ENCODE assay signal across 28 cellular contexts in genomic region chr2:102241616-102242260, GRCh38. TPM values are rescaled to one million over a fixed set of nuclear protein-coding genes. Genes with fewer than 3 reads are reported as not detected.
DNase-seq lines count a peak whose midpoint lies in the region; ATAC-seq and TF ChIP-seq lines count a peak whose summit lies in the region.
"Had no signal": no experiment of that assay in that cellular context is flagged by ENCODE, and none has a peak within 500 bp of the region (broad histone marks: within the 10 kb centered on the region; RNA-seq: fewer than 3 reads in every experiment).

No MANE protein-coding gene starts in this region.

- peak overlapping the region; percentile 32 for H3K27ac ChIP-seq in mammary epithelial cell (ENCODE audit: insufficient read depth, low read depth, low read length)
- no peak overlapping the region for H3K27ac ChIP-seq in breast epithelium
- no peak overlapping the region for H3K27ac ChIP-seq in endodermal cell (ENCODE audit: low read depth, low read length)
- H3K27ac ChIP-seq in lower lobe of right lung, result peak overlapping the region; percentile 77
- H3K27ac ChIP-seq: 22Rv1, parathyroid adenoma had no signal

- no peak overlapping the region for H3K4me3 ChIP-seq in mammary epithelial cell (replicated peaks in 1 of 3; ENCODE audit: insufficient read depth in 1 of 3, low read depth in 2 of 3, low read length in 3 of 3)
- no peak overlapping the region for H3K4me3 ChIP-seq in breast epithelium
- H3K4me3 ChIP-seq in endodermal cell (ENCODE audit: low read length), result peak overlapping the region; percentile 59
- H3K4me3 ChIP-seq in lower lobe of right lung, result no peak overlapping the region
- H3K4me3 ChIP-seq: right atrium auricular region had no signal

- peaks cover 20% of the 10 kb centered on the region for H3K4me1 ChIP-seq in mammary epithelial cell (ENCODE audit: insufficient read depth, low read length)
- no peaks in the 10 kb centered on the region for H3K4me1 ChIP-seq in breast epithelium
- no peaks in the 10 kb centered on the region for H3K4me1 ChIP-seq in endodermal cell (ENCODE audit: control insufficient read depth, insufficient read depth, low read length)
- H3K4me1 ChIP-seq in lower lobe of right lung, result peaks cover 20% of the 10 kb centered on the region

- H3K4me3 Mint-ChIP-seq in endodermal cell (no peak overlapping the region), Calu3 (ENCODE audit: low read depth, unreplicated experiment) (no peak overlapping the region)
- H3K4me3 Mint-ChIP-seq: activated naive CD8-positive, alpha-beta T cell treated with anti-CD3 and anti-CD28 coated beads for 36 hours; CD4-positive, alpha-beta T cell; central memory CD8-positive, alpha-beta T cell; dendritic cell treated with granulocyte-macrophage colony-stimulating factor and Interleukin-4, amounts not matched to agents 40 ng/mL and 50 ng/mL, for 4 days; neural crest cell had no signal

- H3K79me2 ChIP-seq in mammary epithelial cell (ENCODE audit: insufficient read depth, low read length), result no peaks in the 10 kb centered on the region
- H3K79me2 ChIP-seq: parathyroid adenoma had no signal

- H3K4me2 ChIP-seq in mammary epithelial cell (ENCODE audit: insufficient read depth, low read depth, low read length), result peak overlapping the region; percentile 27

- TF ChIP-seq CTCF in mammary epithelial cell (conservative IDR thresholded peaks at IDR 0.05 in 1 of 2, IDR thresholded peaks at IDR 0.05 in 1 of 2; ENCODE audit: extremely low read depth in 1 of 2, insufficient read depth in 1 of 2, low read depth in 1 of 2, low read length in 2 of 2) (no peak), breast epithelium (IDR thresholded peaks at IDR 0.05) (no peak), endodermal cell (conservative IDR thresholded peaks at IDR 0.05) (no peak), lower lobe of right lung (IDR thresholded peaks at IDR 0.05) (no peak), Calu3 (IDR thresholded peaks at IDR 0.05; ENCODE audit: unreplicated experiment) (no peak)

- CTCF ChIA-PET in mammary epithelial cell (lab: Charles Lee; ENCODE audit: low non-redundant PET) (interaction anchor here (1.3 kb wide), 1 partner anchor 201 kb away, joined by 3 read pairs; no protein-coding TSS in a partner anchor), Calu3 (lab: Charles Lee) (interaction anchor here (0.7 to 1.5 kb wide), 3 partner anchors 37 to 114 kb away, joined by 3 to 23 read pairs (median 4); no protein-coding TSS in a partner anchor)

- H3K36me3 ChIP-seq in mammary epithelial cell (ENCODE audit: insufficient read depth, low read length) (no peaks in the 10 kb centered on the region), breast epithelium (no peaks in the 10 kb centered on the region), endodermal cell (ENCODE audit: control insufficient read depth, insufficient read depth, low read length) (no peaks in the 10 kb centered on the region), lower lobe of right lung (no peaks in the 10 kb centered on the region)
- H3K36me3 ChIP-seq: right atrium auricular region had no signal

- dilution Hi-C loops in mammary epithelial cell (cut with HindIII; ENCODE audit: low sequenced_read_pairs), result no loop called here

- 21% methylated on average over 6 of the region's 6 CpGs for WGBS in mammary epithelial cell (ENCODE audit: low coverage, missing lambda C conversion rate)
- 75 to 86% methylated on average over 4 to 6 of the region's 6 CpGs for WGBS in endodermal cell (ENCODE audit: insufficient coverage in 1 of 2, insufficient read length in 1 of 2), 2 experiments

- TF ChIP-seq POLR2A in breast epithelium (IDR thresholded peaks at IDR 0.05), result no peak

- in situ Hi-C loops in mammary epithelial cell (cut with MboI; ENCODE audit: low sequenced_read_pairs in 2 of 2), result loop anchor here in 1 of 2 donors (10.0 kb wide), 1 partner anchor 203 kb away; no protein-coding TSS in a partner anchor

- BruUV-seq in mammary epithelial cell (replicated peaks; lab: Mats Ljungman, UMichigan) (no TSS peak), Calu3 (replicated peaks; lab: Mats Ljungman, UMichigan) (no TSS peak)

- intact Hi-C loops in mammary epithelial cell (cut with micrococcal nuclease), result loop anchor here (1.0 kb wide), 2 partner anchors 114 to 202 kb away; partner anchors contain the start of gene IL18R1
- intact Hi-C loops in breast epithelium (cut with DNase I; ENCODE audit: low total_unique reads), result no loop called here
- intact Hi-C loops in lower lobe of right lung (cut with DNase I), result loop anchor here (10.0 kb wide), 1 partner anchor 217 kb away; no protein-coding TSS in a partner anchor
- intact Hi-C loops in Calu3 (cut with micrococcal nuclease; ENCODE audit: unreplicated experiment), result loop anchor here (2.0 to 5.0 kb wide), 2 partner anchors 234 to 357 kb away; no protein-coding TSS in a partner anchor

- no peak overlapping the region for H3K27ac Mint-ChIP-seq in endodermal cell
- H3K27ac Mint-ChIP-seq in Calu3 (ENCODE audit: unreplicated experiment), result no peak overlapping the region
- H3K27ac Mint-ChIP-seq: CD4-positive, alpha-beta T cell had no signal

- H3K36me3 Mint-ChIP-seq in endodermal cell (ENCODE audit: low read depth) (peaks cover 3% of the 10 kb centered on the region), Calu3 (ENCODE audit: insufficient read depth, unreplicated experiment) (peaks cover 20% of the 10 kb centered on the region)

- H3K9me3 ChIP-seq in mammary epithelial cell (replicated peaks; ENCODE audit: insufficient read depth, low read length), result no peaks in the 10 kb centered on the region
- no peaks in the 10 kb centered on the region for H3K9me3 ChIP-seq in breast epithelium
- H3K9me3 ChIP-seq in endodermal cell (ENCODE audit: control insufficient read depth, low read length), result peaks cover 42% of the 10 kb centered on the region
- H3K9me3 ChIP-seq in lower lobe of right lung, result no peaks in the 10 kb centered on the region
- H3K9me3 ChIP-seq: right atrium auricular region had no signal

- no peak for ATAC-seq in lower lobe of right lung

- H2AFZ ChIP-seq in mammary epithelial cell (ENCODE audit: low read depth, low read length), result peak overlapping the region; percentile 66

- peaks cover 3% of the 10 kb centered on the region for H3K27me3 Mint-ChIP-seq in endodermal cell (ENCODE audit: insufficient read depth)
- H3K27me3 Mint-ChIP-seq in Calu3 (ENCODE audit: unreplicated experiment), result no peaks in the 10 kb centered on the region
- H3K27me3 Mint-ChIP-seq: CD4-positive, alpha-beta T cell; central memory CD8-positive, alpha-beta T cell had no signal

- H3K27me3 ChIP-seq in mammary epithelial cell (ENCODE audit: insufficient read depth, low read length), result no peaks in the 10 kb centered on the region
- H3K27me3 ChIP-seq in breast epithelium, result no peaks in the 10 kb centered on the region
- no peaks in the 10 kb centered on the region for H3K27me3 ChIP-seq in endodermal cell (ENCODE audit: control insufficient read depth, insufficient read depth, low read length, poor library complexity, severe bottlenecking)
- no peaks in the 10 kb centered on the region for H3K27me3 ChIP-seq in lower lobe of right lung (ENCODE audit: low read depth)
- H3K27me3 ChIP-seq: right atrium auricular region had no signal

- no peaks in the 10 kb centered on the region for H4K20me1 ChIP-seq in mammary epithelial cell (ENCODE audit: insufficient read depth, low read length)

- H3K4me1 Mint-ChIP-seq in endodermal cell, result peaks cover 4% of the 10 kb centered on the region
- peaks cover 33% of the 10 kb centered on the region for H3K4me1 Mint-ChIP-seq in Calu3 (ENCODE audit: low read depth, unreplicated experiment)

- H3K9me3 Mint-ChIP-seq in endodermal cell, result peaks cover 13% of the 10 kb centered on the region
- no peaks in the 10 kb centered on the region for H3K9me3 Mint-ChIP-seq in Calu3 (ENCODE audit: low read depth, unreplicated experiment)
- H3K9me3 Mint-ChIP-seq: CD4-positive, alpha-beta T cell; central memory CD8-positive, alpha-beta T cell; dendritic cell treated with granulocyte-macrophage colony-stimulating factor and Interleukin-4, amounts not matched to agents 40 ng/mL and 50 ng/mL, for 4 days; neural crest cell had no signal

- DNase-seq in mammary epithelial cell, result peak; percentile 66
- DNase-seq in breast epithelium (ENCODE audit: low spot score in 2 of 2), result no peak
- no peak for DNase-seq in endodermal cell
- DNase-seq in lower lobe of right lung, result no peak
- no peak for DNase-seq in HPDE6-E6E7 (ENCODE audit: extremely low spot score)
- DNase-seq in Calu3, result no peak
- no peak for DNase-seq in SHP77 treated with DMSO at 0.1 percent for 48 hours (lab: John Stamatoyannopoulos, UW)
- no peak for DNase-seq in ecto neural progenitor cell (ENCODE audit: low spot score)
- DNase-seq: activated CD4-positive, alpha-beta T cell treated with anti-CD3 and anti-CD28 coated beads for 4 hours; activated effector memory CD4-positive, alpha-beta T cell treated with Interleukin-2 at 50 U/mL for 16 hours; activated naive CD8-positive, alpha-beta T cell treated with anti-CD3 and anti-CD28 coated beads for 36 hours; CD4-positive, alpha-beta T cell; DMS 273 treated with DMSO at 0.1 percent for 48 hours; glutamatergic neuron; kidney glomerular epithelial cell; NCI-H1092 treated with DMSO at 0.1 percent for 48 hours; NCI-H2029 treated with DMSO at 0.1 percent for 48 hours; NCI-H226; stimulated activated CD4-positive, alpha-beta T cell treated with anti-CD3 and anti-CD28 coated beads, Interleukin-2, amount 100 ng/mL, for 48 hours; T-helper 2 cell had no signal

- H3K9ac ChIP-seq in mammary epithelial cell (ENCODE audit: insufficient read depth, low read length) (no peak overlapping the region), endodermal cell (ENCODE audit: extremely low read depth, low read length, poor library complexity, severe bottlenecking) (no peak overlapping the region)
- H3K9ac ChIP-seq: parathyroid adenoma had no signal

RNA-seq across cellular contexts. Expression of gene IL1RL2, which starts 54.9 kb away (rescaled TPM):
- total RNA-seq in mammary epithelial cell (1 to 10 TPM in 1 of 2 donors, under 1 TPM in 1; 0.82 to 4.7 TPM), breast epithelium (1 to 10 TPM; 1.9 to 5.9 (median 2.3) TPM), endodermal cell (under 1 TPM; 0.38 to 0.44 TPM), lower lobe of right lung (not detected), Calu3 (2022) (0.68 and 0.73 TPM in 2 replicates)
- polyA plus RNA-seq in mammary epithelial cell, result 1.1 TPM
- polyA minus RNA-seq in mammary epithelial cell, result 3.7 TPM
- polyA plus RNA-seq in endodermal cell (2013, experiment 1 of 2), result not detected
- not detected for polyA plus RNA-seq in endodermal cell (2013, experiment 2 of 2)
- total RNA-seq: CD4-positive, alpha-beta T cell; G401; H1; neural crest cell had no signal
- polyA plus RNA-seq: H1 had no signal

Comparison
In these comparisons a context has a peak if more than half of its experiments do, and no peak if none do; other contexts are left out.
1. H3K27ac ChIP-seq: peak in mammary epithelial cell (single experiment) and lower lobe of right lung (single experiment); none in breast epithelium (0 of 2) and endodermal cell (single experiment).